2 cellular contexts compared by ENCODE assay signal in genomic region chr10:47278720-47279119, GRCh38.
TF ChIP-seq lines count a peak whose summit lies in the region.

No MANE protein-coding gene starts in this region.

TF ChIP-seq in IMR-90, 13 proteins besides CTCF, POLR2A, EP300 and RAD21:
- TF ChIP-seq CEBPB (IDR thresholded peaks at IDR 0.05; ENCODE audit: low read depth, low read length) (no peak), MAZ (IDR thresholded peaks at IDR 0.05; ENCODE audit: borderline replicate concordance, low read depth, low read length) (no peak), SMC3 (IDR thresholded peaks at IDR 0.05; ENCODE audit: low read depth, low read length) (no peak), ELK1 (IDR thresholded peaks at IDR 0.05; ENCODE audit: borderline replicate concordance, low read depth, low read length) (no peak), NFE2L2 (IDR thresholded peaks at IDR 0.05; ENCODE audit: low read depth, low read length) (no peak), CHD1 (IDR thresholded peaks at IDR 0.05; ENCODE audit: low read depth, low read length) (no peak), MXI1 (IDR thresholded peaks at IDR 0.05; ENCODE audit: borderline replicate concordance, low read depth, low read length) (no peak), MAFK (IDR thresholded peaks at IDR 0.05; ENCODE audit: low read depth, low read length) (no peak), BHLHE40 (IDR thresholded peaks at IDR 0.05; ENCODE audit: low read depth, low read length) (no peak), RFX5 (IDR thresholded peaks at IDR 0.05; ENCODE audit: low read depth, low read length) (no peak), USF2 (IDR thresholded peaks at IDR 0.05; ENCODE audit: low read depth, low read length) (no peak), RCOR1 (IDR thresholded peaks at IDR 0.05; ENCODE audit: insufficient replicate concordance, low read length) (no peak), FOS (IDR thresholded peaks at IDR 0.05; ENCODE audit: low read depth, low read length) (no peak)

TF ChIP-seq in K562, 482 proteins besides CTCF, POLR2A, EP300 and RAD21:
- TF ChIP-seq KDM5B (IDR thresholded peaks at IDR 0.05; ENCODE audit: insufficient replicate concordance, low read depth, low read length), result no peak
- TF ChIP-seq NR4A1 (CRISPR knock-in tag; IDR thresholded peaks at IDR 0.05), result no peak
- TF ChIP-seq NR4A1 (tag; IDR thresholded peaks at IDR 0.05), result no peak
- TF ChIP-seq SRSF9 (IDR thresholded peaks at IDR 0.05; ENCODE audit: borderline replicate concordance, low read depth, low read length), result no peak
- no peak for TF ChIP-seq CREM (IDR thresholded peaks at IDR 0.05; ENCODE audit: low read depth)
- TF ChIP-seq ESRRA (IDR thresholded peaks at IDR 0.05; ENCODE audit: borderline replicate concordance, low read depth), result peak; percentile 2; the same call in 1 of the 2 replicates
